10 cellular contexts compared by ENCODE assay signal in the genomic region with DNA sequence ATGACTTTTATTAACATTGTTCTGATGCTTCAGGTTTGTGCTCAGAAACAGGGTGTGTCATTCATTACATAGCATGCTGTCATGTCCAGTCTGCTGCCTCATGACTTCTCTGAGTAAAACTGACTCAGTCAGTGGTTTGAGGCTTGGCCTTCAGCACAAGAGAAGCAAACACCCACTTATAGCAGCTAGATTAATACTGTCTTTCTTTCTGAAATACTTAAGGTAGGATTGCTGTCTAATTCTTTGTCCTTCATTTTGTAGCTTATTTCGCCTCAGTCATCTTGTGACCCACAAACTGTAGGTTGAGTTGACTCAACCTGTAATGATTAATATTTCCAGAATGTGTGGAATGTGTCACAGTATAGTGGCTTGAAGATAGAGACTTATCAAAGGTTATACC. TPM values are rescaled to one million over a fixed set of nuclear protein-coding genes. Genes with fewer than 3 reads are reported as not detected.
A peak's percentile ranks its signal among the peaks of the same experiment; 100 is the strongest.
DNase-seq lines count a peak whose midpoint lies in the region; ATAC-seq and TF ChIP-seq lines count a peak whose summit lies in the region.
"Had no signal": no experiment of that assay in that cellular context is flagged by ENCODE, and none has a peak within 500 bp of the region (broad histone marks: within the 10 kb centered on the region; RNA-seq: fewer than 3 reads in every experiment).

No MANE protein-coding gene starts in this region.

- no peaks in the 10 kb centered on the region for H3K9me3 Mint-ChIP-seq in activated naive CD4-positive, alpha-beta T cell treated with anti-CD3 and anti-CD28 coated beads, Interleukin-2, amount 10 ng/mL, durations not matched to agents 7 days and 5 days

- H3K27me3 Mint-ChIP-seq in activated naive CD4-positive, alpha-beta T cell treated with anti-CD3 and anti-CD28 coated beads, Interleukin-2, amount 10 ng/mL, durations not matched to agents 7 days and 5 days, result no peaks in the 10 kb centered on the region

- H3K27ac Mint-ChIP-seq in activated naive CD4-positive, alpha-beta T cell treated with anti-CD3 and anti-CD28 coated beads, Interleukin-2, amount 10 ng/mL, durations not matched to agents 7 days and 5 days, result no peak overlapping the region

- ATAC-seq in HG02678 (IDR thresholded peaks at IDR 0.05; ENCODE audit: unreplicated experiment), result no peak

- H3K36me3 Mint-ChIP-seq in activated naive CD4-positive, alpha-beta T cell treated with anti-CD3 and anti-CD28 coated beads, Interleukin-2, amount 10 ng/mL, durations not matched to agents 7 days and 5 days, result no peaks in the 10 kb centered on the region

- H3K27me3 ChIP-seq in WERI-Rb-1 (ENCODE audit: insufficient read depth, low read depth, severe bottlenecking), result no peaks in the 10 kb centered on the region

- H3K4me1 Mint-ChIP-seq in activated naive CD4-positive, alpha-beta T cell treated with anti-CD3 and anti-CD28 coated beads, Interleukin-2, amount 10 ng/mL, durations not matched to agents 7 days and 5 days, result no peaks in the 10 kb centered on the region

- CTCF ChIA-PET in activated naive CD4-positive, alpha-beta T cell treated with anti-CD3 and anti-CD28 coated beads, Interleukin-2, amount 10 ng/mL, durations not matched to agents 7 days and 5 days (lab: Charles Lee), result no interaction called here

- H3K9me3 ChIP-seq in WERI-Rb-1 (ENCODE audit: severe bottlenecking), result no peaks in the 10 kb centered on the region

- no peak for TF ChIP-seq CTCF in cardiac fibroblast (IDR thresholded peaks at IDR 0.05; ENCODE audit: low read depth, low read length)
- no peak for TF ChIP-seq CTCF in WERI-Rb-1 (IDR thresholded peaks at IDR 0.05; ENCODE audit: low read depth, low read length)

- DNase-seq in GM04504 (ENCODE audit: low read depth) (peak; percentile 66), HPDE6-E6E7 (ENCODE audit: extremely low spot score) (peak; percentile 46), cardiac fibroblast (ENCODE audit: low read depth in 2 of 2) (peak; percentile 75 to 97), mucosa of gallbladder (ENCODE audit: low spot score) (peak; percentile 14), WERI-Rb-1 (no peak), activated T-cell treated with anti-CD3 and anti-CD28 coated beads for 4 hours (no peak)
- no peak for DNase-seq in activated naive CD4-positive, alpha-beta T cell treated with anti-CD3 and anti-CD28 coated beads, Interleukin-2, amount 10 ng/mL, durations not matched to agents 7 days and 5 days
- DNase-seq: anterior cingulate cortex, NCI-H2081 had no signal

- H3K27ac ChIP-seq in WERI-Rb-1, result no peak overlapping the region

- H3K4me3 ChIP-seq in cardiac fibroblast (replicated peaks in 1 of 2; ENCODE audit: low read depth in 2 of 2, low read length in 2 of 2), result peak overlapping the region in 1 of 2 donors; percentile 2
- no peak overlapping the region for H3K4me3 ChIP-seq in WERI-Rb-1 (ENCODE audit: low read depth, low read length)

- no peak overlapping the region for H3K4me3 Mint-ChIP-seq in activated naive CD4-positive, alpha-beta T cell treated with anti-CD3 and anti-CD28 coated beads, Interleukin-2, amount 10 ng/mL, durations not matched to agents 7 days and 5 days

- no peaks in the 10 kb centered on the region for H3K36me3 ChIP-seq in WERI-Rb-1

RNA-seq across cellular contexts. Expression of a gene that starts 32.9 kb away (rescaled TPM):
- 26.7 TPM for total RNA-seq in mucosa of gallbladder

Comparison
In these comparisons a context has a peak if more than half of its experiments do, and no peak if none do; other contexts are left out.
1. DNase-seq: peak in GM04504 (single experiment), HPDE6-E6E7 (single experiment), cardiac fibroblast (2 of 2) and mucosa of gallbladder (single experiment); none in activated naive CD4-positive, alpha-beta T cell treated with anti-CD3 and anti-CD28 coated beads, Interleukin-2, amount 10 ng/mL, durations not matched to agents 7 days and 5 days (single experiment), WERI-Rb-1 (single experiment) and activated T-cell treated with anti-CD3 and anti-CD28 coated beads for 4 hours (single experiment).